In the genomic region with DNA sequence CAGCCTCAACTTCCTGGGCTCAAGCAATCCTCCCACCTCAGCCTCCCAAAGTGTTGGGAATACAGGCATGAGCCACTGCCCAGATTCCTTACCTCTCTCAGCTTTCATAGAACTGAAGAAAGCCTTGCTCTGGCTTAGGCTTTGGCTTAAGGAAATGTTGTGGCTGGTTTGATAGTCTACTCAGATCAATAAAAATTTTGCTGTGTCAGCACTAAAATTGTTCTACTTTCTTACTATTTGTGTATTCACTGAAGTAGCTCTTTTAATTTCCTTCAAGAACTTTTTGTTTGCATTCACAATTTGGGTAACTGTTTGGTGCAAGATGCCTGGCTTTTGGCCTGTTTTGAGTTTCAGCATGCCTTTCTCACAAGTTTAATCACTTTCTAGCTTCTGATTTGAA, we compare ENCODE assay signal across 24 cellular contexts.
"Had no signal": no experiment of that assay in that cellular context is flagged by ENCODE, and none has a peak within 500 bp of the region (broad histone marks: within the 10 kb centered on the region; RNA-seq: fewer than 3 reads in every experiment).

No MANE protein-coding gene starts in this region.

- H3K27ac ChIP-seq: coronary artery, dorsolateral prefrontal cortex, esophagus muscularis mucosa, foreskin keratinocyte, gastroesophageal sphincter, heart right ventricle, left lung, lower lobe of right lung had no signal

- DNase-seq: dermis blood vessel endothelial cell; dorsolateral prefrontal cortex; effector CD4-positive, alpha-beta T cell; effector memory CD4-positive, alpha-beta T cell; foreskin keratinocyte; glutamatergic neuron; head of caudate nucleus; heart right ventricle; hippocampal formation; left cardiac atrium; left lung; left ventricle myocardium superior; lower lobe of right lung; mesenchymal stem cell; mucosa of descending colon; naive B cell had no signal

- ATAC-seq: foreskin keratinocyte, gastroesophageal sphincter, heart right ventricle, left cardiac atrium, left lung, left ventricle myocardium superior, lower lobe of right lung, mucosa of descending colon had no signal

- H3K4me3 ChIP-seq: coronary artery, dorsolateral prefrontal cortex, esophagus muscularis mucosa, gastroesophageal sphincter, heart right ventricle, left lung, lower lobe of right lung, mucosa of descending colon had no signal

- H3K4me1 ChIP-seq: esophagus muscularis mucosa, foreskin keratinocyte, gastroesophageal sphincter, heart right ventricle, left lung, lower lobe of right lung had no signal

- FAIRE-seq: colon, endothelial cell of umbilical vein, frontal cortex, islet of Langerhans, keratinocyte had no signal

- H3K36me3 ChIP-seq: esophagus muscularis mucosa, gastroesophageal sphincter, heart right ventricle, left lung, lower lobe of right lung had no signal

- H3K27me3 ChIP-seq: dorsolateral prefrontal cortex, esophagus muscularis mucosa, foreskin keratinocyte, gastroesophageal sphincter, heart right ventricle, left lung had no signal

- H3K9me3 ChIP-seq: esophagus muscularis mucosa, gastroesophageal sphincter, left lung, lower lobe of right lung, mucosa of descending colon had no signal
